ENCODE assay signal across 12 cellular contexts in the genomic region with DNA sequence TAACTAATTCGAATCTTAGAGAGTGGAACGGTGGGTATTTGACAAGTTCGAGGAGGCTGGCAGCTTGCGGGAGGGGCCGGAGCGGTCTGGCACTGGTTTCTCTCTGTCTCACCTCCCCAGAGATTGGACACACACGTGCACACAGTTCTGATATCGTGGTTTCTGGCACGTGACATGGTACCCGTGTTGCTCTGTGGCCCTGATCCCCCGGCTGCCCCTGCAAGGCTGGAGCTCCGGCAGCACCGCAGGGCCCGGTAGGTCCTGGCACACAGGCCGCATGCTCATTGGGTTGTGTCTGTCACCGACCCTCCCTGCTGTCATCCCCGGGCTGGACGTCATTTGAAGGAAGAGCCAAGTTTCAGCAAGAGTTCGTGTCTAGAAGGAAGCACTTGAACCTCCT.
DNase-seq lines count a peak whose midpoint lies in the region; ATAC-seq and TF ChIP-seq lines count a peak whose summit lies in the region.
"Had no signal": no experiment of that assay in that cellular context is flagged by ENCODE, and none has a peak within 500 bp of the region (broad histone marks: within the 10 kb centered on the region; RNA-seq: fewer than 3 reads in every experiment).

No MANE protein-coding gene starts in this region.

- intact Hi-C loops in CD8-positive, alpha-beta T cell (cut with DNase I, micrococcal nuclease), result loop anchor here (5.0 kb wide), 2 partner anchors 33 to 37 kb away; no protein-coding TSS in a partner anchor

- no peak overlapping the region for H3K18ac ChIP-seq in trophoblast cell (ENCODE audit: low read length)

- no peak overlapping the region for H4K12ac ChIP-seq in trophoblast cell (ENCODE audit: low read depth, low read length)

- H3K9ac ChIP-seq in trophoblast cell (ENCODE audit: low read length), result no peak overlapping the region

- WGBS in trophoblast cell (ENCODE audit: extremely low coverage, insufficient coverage, insufficient read length), result no CpG with 5 or more reads among the region's 19 CpGs

- TF ChIP-seq CTCF in CD8-positive, alpha-beta T cell (IDR thresholded peaks at IDR 0.05), result no peak

- H3K4me3 ChIP-seq in CD8-positive, alpha-beta T cell (ENCODE audit: low read depth, low read length), result no peak overlapping the region
- H3K4me3 ChIP-seq in trophoblast cell (ENCODE audit: low read depth, low read length), result no peak overlapping the region
- H3K4me3 ChIP-seq: pancreas had no signal

- H3K4me1 ChIP-seq in CD8-positive, alpha-beta T cell (ENCODE audit: insufficient read depth, low read length), result peaks cover 69% of the 10 kb centered on the region
- no peaks in the 10 kb centered on the region for H3K4me1 ChIP-seq in trophoblast cell (ENCODE audit: control insufficient read depth in 1 of 2, insufficient read depth in 2 of 2, low read length in 2 of 2)

- H2AK5ac ChIP-seq in trophoblast cell (ENCODE audit: low read length), result no peak overlapping the region

- no peak for ATAC-seq in CD8-positive, alpha-beta T cell
- ATAC-seq in GM19351 (IDR thresholded peaks at IDR 0.05; ENCODE audit: unreplicated experiment) (peak; percentile 35), T-helper 17 cell (no peak), memory B cell (ENCODE audit: low read depth) (peak; percentile 54), HG03196 (IDR thresholded peaks at IDR 0.05; ENCODE audit: unreplicated experiment) (no peak), HG03342 (IDR thresholded peaks at IDR 0.05; ENCODE audit: unreplicated experiment) (no peak)

- H3K36me3 ChIP-seq in CD8-positive, alpha-beta T cell (ENCODE audit: insufficient read depth, low read length), result peaks cover 9% of the 10 kb centered on the region
- H3K36me3 ChIP-seq in trophoblast cell (ENCODE audit: control insufficient read depth in 1 of 2, insufficient read depth in 2 of 2, low read length in 2 of 2), result peaks cover 4 to 8% of the 10 kb centered on the region in 2 experiments
- H3K36me3 ChIP-seq: pancreas had no signal

- no peak overlapping the region for H2BK5ac ChIP-seq in trophoblast cell (ENCODE audit: low read depth, low read length, poor library complexity)

- H3K36me3 Mint-ChIP-seq in CD8-positive, alpha-beta T cell, result peaks cover 59% of the 10 kb centered on the region
- peaks cover 6% of the 10 kb centered on the region for H3K36me3 Mint-ChIP-seq in T-helper 17 cell (ENCODE audit: low read depth)
- peaks cover 7% of the 10 kb centered on the region for H3K36me3 Mint-ChIP-seq in memory B cell

- no peak overlapping the region for H3K4me3 Mint-ChIP-seq in CD8-positive, alpha-beta T cell
- H3K4me3 Mint-ChIP-seq in T-helper 17 cell (peak overlapping the region; percentile 28), memory B cell (peak overlapping the region; percentile 33)

- no peak overlapping the region for H3K4ac ChIP-seq in trophoblast cell (ENCODE audit: low read depth, low read length)

- no peak overlapping the region for H2AFZ ChIP-seq in trophoblast cell (ENCODE audit: insufficient read depth, low read length, poor library complexity)

- H3K23ac ChIP-seq in trophoblast cell (ENCODE audit: low read length), result no peak overlapping the region

- no peaks in the 10 kb centered on the region for H3K79me1 ChIP-seq in trophoblast cell (ENCODE audit: low read length)

- no peaks in the 10 kb centered on the region for H3K9me3 ChIP-seq in CD8-positive, alpha-beta T cell (ENCODE audit: low read length)
- H3K9me3 ChIP-seq in T-helper 17 cell (ENCODE audit: control insufficient read depth, low read length, poor library complexity, severe bottlenecking) (no peaks in the 10 kb centered on the region), trophoblast cell (ENCODE audit: insufficient read depth, low read depth, low read length) (no peaks in the 10 kb centered on the region)
- H3K9me3 ChIP-seq: pancreas had no signal

- CTCF ChIA-PET in CD8-positive, alpha-beta T cell (lab: Charles Lee), result interaction anchor here (0.7 to 4.5 kb wide), 12 partner anchors 18 to 137 kb away, joined by 3 to 28 read pairs (median 4); no protein-coding TSS in a partner anchor

- POLR2A ChIA-PET in CD8-positive, alpha-beta T cell (lab: Charles Lee), result interaction anchor here (1.0 to 2.9 kb wide), 7 partner anchors 9 to 83 kb away, joined by 3 to 13 read pairs (median 6); partner anchors contain the start of gene PPP2R5C

- no peak overlapping the region for H4K8ac ChIP-seq in trophoblast cell (ENCODE audit: low read depth, low read length)

- H2BK12ac ChIP-seq in trophoblast cell (ENCODE audit: low read length), result no peak overlapping the region

- no peaks in the 10 kb centered on the region for H3K9me3 Mint-ChIP-seq in CD8-positive, alpha-beta T cell
- H3K9me3 Mint-ChIP-seq in memory B cell, result no peaks in the 10 kb centered on the region

- peaks cover 3% of the 10 kb centered on the region for H3K79me2 ChIP-seq in trophoblast cell (ENCODE audit: control insufficient read depth, insufficient read depth, low read length, poor library complexity)

- H3K27ac ChIP-seq in CD8-positive, alpha-beta T cell (ENCODE audit: low read depth, low read length), result no peak overlapping the region
- no peak overlapping the region for H3K27ac ChIP-seq in trophoblast cell (ENCODE audit: low read depth, low read length)
- H3K27ac ChIP-seq: pancreas had no signal

- H3K27me3 ChIP-seq in CD8-positive, alpha-beta T cell (ENCODE audit: insufficient read depth, low read length), result no peaks in the 10 kb centered on the region
- no peaks in the 10 kb centered on the region for H3K27me3 ChIP-seq in trophoblast cell (ENCODE audit: insufficient read depth, low read length)
- H3K27me3 ChIP-seq: pancreas had no signal

- no peak overlapping the region for H3K14ac ChIP-seq in trophoblast cell (ENCODE audit: low read length)

- H3K4me2 ChIP-seq in trophoblast cell (ENCODE audit: low read length), result no peak overlapping the region

- no peak overlapping the region for H4K91ac ChIP-seq in trophoblast cell (ENCODE audit: low read depth, low read length)

- H3K27me3 Mint-ChIP-seq in CD8-positive, alpha-beta T cell (ENCODE audit: low read depth), result no peaks in the 10 kb centered on the region
- H3K27me3 Mint-ChIP-seq in T-helper 17 cell (no peaks in the 10 kb centered on the region), memory B cell (no peaks in the 10 kb centered on the region)

- no peak for DNase-seq in CD8-positive, alpha-beta T cell
- DNase-seq in T-helper 17 cell, result no peak
- DNase-seq in memory B cell (ENCODE audit: low spot score in 2 of 2), result peak; percentile 34 to 46
- DNase-seq in DMS153 (lab: John Stamatoyannopoulos, UW), result no peak
- DNase-seq in trophoblast cell, result no peak
- DNase-seq: activated CD4-positive, CD25-positive, alpha-beta regulatory T cell treated with anti-CD3 and anti-CD28 coated beads, Interleukin-2, amount 50 U/mL, for 72 hours; NCI-H1417; NCI-H69; pancreas had no signal

- H2BK120ac ChIP-seq in trophoblast cell (ENCODE audit: insufficient read depth, low read length, poor library complexity), result no peak overlapping the region

- peaks cover 92% of the 10 kb centered on the region for H3K4me1 Mint-ChIP-seq in CD8-positive, alpha-beta T cell (ENCODE audit: low read depth)
- H3K4me1 Mint-ChIP-seq in T-helper 17 cell (peaks cover 74% of the 10 kb centered on the region), memory B cell (peaks cover 56% of the 10 kb centered on the region)

- peak overlapping the region; percentile 90 for H3K27ac Mint-ChIP-seq in CD8-positive, alpha-beta T cell
- peak overlapping the region; percentile 98 for H3K27ac Mint-ChIP-seq in T-helper 17 cell
- peak overlapping the region; percentile 84 for H3K27ac Mint-ChIP-seq in memory B cell

Comparison
In these comparisons a context has a peak if more than half of its experiments do, and no peak if none do; other contexts are left out.
1. ATAC-seq: peak in GM19351 (single experiment) and memory B cell (single experiment); none in CD8-positive, alpha-beta T cell (single experiment), T-helper 17 cell (single experiment), HG03196 (single experiment) and HG03342 (single experiment).
2. DNase-seq: peak in memory B cell (2 of 2); none in CD8-positive, alpha-beta T cell (0 of 7), T-helper 17 cell (0 of 3), DMS153 (single experiment) and trophoblast cell (0 of 2).
3. Peak in every context shown above with its lines, with median percentiles within 50 percentile points of each other: H3K27ac Mint-ChIP-seq.